In genomic region chr12:12191008-12191407, GRCh38 we compare ENCODE assay signal across 17 cellular contexts.
"Had no signal": no experiment of that assay in that cellular context is flagged by ENCODE, and none has a peak within 500 bp of the region (broad histone marks: within the 10 kb centered on the region; RNA-seq: fewer than 3 reads in every experiment).

No MANE protein-coding gene starts in this region.

- H3K9me3 ChIP-seq: colonic mucosa, stomach, thoracic aorta, vagina had no signal

- H3K36me3 ChIP-seq: colonic mucosa, thoracic aorta, vagina had no signal

- H3K27ac ChIP-seq: colonic mucosa, left ventricle myocardium inferior, parathyroid adenoma, skin epidermis, stomach, thoracic aorta, vagina, VCaP had no signal

- H3K4me1 ChIP-seq: colonic mucosa had no signal

- H3K27ac Mint-ChIP-seq: activated CD4-positive, alpha-beta memory T cell treated with anti-CD3 and anti-CD28 coated beads for 36 hours; activated T-cell treated with anti-CD3 and anti-CD28 coated beads, Interleukin-2, amount 50 U/mL, for 72 hours had no signal

- ATAC-seq: activated T-cell treated with anti-CD3 and anti-CD28 coated beads, Interleukin-2, amount 50 U/mL, for 72 hours had no signal

- H3K4me3 ChIP-seq: colonic mucosa, left ventricle myocardium inferior, skin epidermis, stomach, thoracic aorta, vagina had no signal

- DNase-seq: activated CD4-positive, alpha-beta memory T cell treated with anti-CD3 and anti-CD28 coated beads for 36 hours; activated naive CD4-positive, alpha-beta T cell; activated T-cell treated with anti-CD3 and anti-CD28 coated beads, Interleukin-2, amount 50 U/mL, for 72 hours; caudate nucleus; colonic mucosa; effector CD8-positive, alpha-beta T cell; kidney; left ventricle myocardium inferior; mesenchymal stem cell; stimulated activated CD4-positive, alpha-beta T cell treated with anti-CD3 and anti-CD28 coated beads, Interleukin-4, amount 100 ng/mL, for 4 hours; stomach had no signal

- H3K9me3 Mint-ChIP-seq: activated CD4-positive, alpha-beta memory T cell treated with anti-CD3 and anti-CD28 coated beads for 36 hours; activated T-cell treated with anti-CD3 and anti-CD28 coated beads, Interleukin-2, amount 50 U/mL, for 72 hours had no signal

- H3K27me3 ChIP-seq: colonic mucosa, stomach, vagina had no signal

- H3K4me3 Mint-ChIP-seq: activated CD4-positive, alpha-beta memory T cell treated with anti-CD3 and anti-CD28 coated beads for 36 hours; activated T-cell treated with anti-CD3 and anti-CD28 coated beads, Interleukin-2, amount 50 U/mL, for 72 hours; neural crest cell had no signal

- H3K36me3 Mint-ChIP-seq: activated CD4-positive, alpha-beta memory T cell treated with anti-CD3 and anti-CD28 coated beads for 36 hours had no signal
